Comparison of ENCODE assay signal across 17 cellular contexts in genomic region chr3:191066669-191067068, GRCh38.
DNase-seq lines count a peak whose midpoint lies in the region; ATAC-seq, FAIRE-seq and TF ChIP-seq lines count a peak whose summit lies in the region.
"Had no signal": no experiment of that assay in that cellular context is flagged by ENCODE, and none has a peak within 500 bp of the region (broad histone marks: within the 10 kb centered on the region; RNA-seq: fewer than 3 reads in every experiment).

No MANE protein-coding gene starts in this region.

- H3K4me3 ChIP-seq in astrocyte (ENCODE audit: insufficient read depth, low read depth, low read length), result no peak overlapping the region
- H3K4me3 ChIP-seq in keratinocyte (ENCODE audit: control insufficient read depth in 2 of 3, extremely low read depth in 1 of 3, insufficient read depth in 2 of 3, low read depth in 1 of 3, low read length in 3 of 3), result no peak overlapping the region
- no peak overlapping the region for H3K4me3 ChIP-seq in body of pancreas
- H3K4me3 ChIP-seq: cardiac muscle cell had no signal

- no peaks in the 10 kb centered on the region for H3K27me3 Mint-ChIP-seq in astrocyte (ENCODE audit: low read depth, unreplicated experiment)
- no peaks in the 10 kb centered on the region for H3K27me3 Mint-ChIP-seq in WTC11 (ENCODE audit: low read depth)
- H3K27me3 Mint-ChIP-seq: stimulated activated naive CD8-positive, alpha-beta T cell treated with anti-CD3 and anti-CD28 coated beads, Interleukin-15, Interleukin-2, amounts not matched to agents 100 ng/mL and 50 ng/mL, for 24 hours had no signal

- H3K36me3 Mint-ChIP-seq in astrocyte (ENCODE audit: low read depth, unreplicated experiment) (no peaks in the 10 kb centered on the region), WTC11 (no peaks in the 10 kb centered on the region)
- H3K36me3 Mint-ChIP-seq: CD14-positive monocyte had no signal

- TF ChIP-seq POLR2A in body of pancreas (IDR thresholded peaks at IDR 0.05), result no peak
- no peak for TF ChIP-seq POLR2A in GM18505 (IDR thresholded peaks at IDR 0.05; ENCODE audit: borderline replicate concordance, extremely low read depth, insufficient read depth, insufficient read length)

- no peak for TF ChIP-seq CTCF in astrocyte (IDR thresholded peaks at IDR 0.05; ENCODE audit: insufficient read depth, low read depth, low read length)
- no peak for TF ChIP-seq CTCF in keratinocyte (optimal IDR thresholded peaks at IDR 0.05 in 1 of 3, IDR thresholded peaks at IDR 0.05 in 1 of 3, conservative IDR thresholded peaks at IDR 0.05 in 1 of 3; ENCODE audit: extremely low read depth in 1 of 3, insufficient read depth in 2 of 3, low read length in 3 of 3)
- no peak for TF ChIP-seq CTCF in body of pancreas (IDR thresholded peaks at IDR 0.05)
- TF ChIP-seq CTCF in WTC11 (IDR thresholded peaks at IDR 0.05), result no peak

- H3K9me3 Mint-ChIP-seq in astrocyte (ENCODE audit: unreplicated experiment), result no peaks in the 10 kb centered on the region
- no peaks in the 10 kb centered on the region for H3K9me3 Mint-ChIP-seq in WTC11
- H3K9me3 Mint-ChIP-seq: nephron progenitor cell had no signal

- H4K20me1 ChIP-seq in astrocyte (ENCODE audit: insufficient read depth, low read length) (no peaks in the 10 kb centered on the region), keratinocyte (ENCODE audit: control insufficient read depth, extremely low read depth, insufficient read depth, low read length) (no peaks in the 10 kb centered on the region)

- peak; percentile 8 for DNase-seq in GM03348 (ENCODE audit: low spot score)
- DNase-seq in astrocyte (ENCODE audit: low read depth), result peak; percentile 69
- DNase-seq in keratinocyte (ENCODE audit: low read depth, low spot score), result peak; percentile 49
- DNase-seq in 8988T, result no peak
- DNase-seq in body of pancreas, result no peak
- no peak for DNase-seq in WTC11 (ENCODE audit: low spot score)
- DNase-seq: activated CD8-positive, alpha-beta T cell treated with anti-CD3 and anti-CD28 coated beads, Interleukin-2, amount 10 ng/mL, durations not matched to agents 7 days and 5 days; hippocampal formation; NCI-H146; NCI-H524 treated with DMSO at 0.1 percent for 48 hours; nephron progenitor cell; right cardiac atrium had no signal

- 38 to 53% methylated on average over 1 of the region's 1 CpG for WGBS in body of pancreas, 2 donors

- H3K9me3 ChIP-seq in astrocyte (ENCODE audit: insufficient read depth, low read depth, low read length), result no peaks in the 10 kb centered on the region
- no peaks in the 10 kb centered on the region for H3K9me3 ChIP-seq in keratinocyte (ENCODE audit: control insufficient read depth, low read depth, low read length)
- no peaks in the 10 kb centered on the region for H3K9me3 ChIP-seq in body of pancreas

- no peaks in the 10 kb centered on the region for H3K36me3 ChIP-seq in astrocyte (ENCODE audit: insufficient read depth, low read length)
- no peaks in the 10 kb centered on the region for H3K36me3 ChIP-seq in keratinocyte (ENCODE audit: control insufficient read depth in 2 of 2, extremely low read depth in 1 of 2, insufficient read depth in 2 of 2, low read length in 2 of 2)
- no peaks in the 10 kb centered on the region for H3K36me3 ChIP-seq in body of pancreas (replicated peaks in 1 of 2; ENCODE audit: insufficient read depth in 1 of 2, low read depth in 2 of 2)
- H3K36me3 ChIP-seq: cardiac muscle cell had no signal

- H3K27ac ChIP-seq in astrocyte (ENCODE audit: low read depth, low read length) (no peak overlapping the region), keratinocyte (ENCODE audit: control insufficient read depth, insufficient read depth, low read length) (peak overlapping the region; percentile 61), body of pancreas (no peak overlapping the region)
- H3K27ac ChIP-seq: cardiac muscle cell had no signal

- CTCF ChIA-PET in WTC11 (lab: Charles Lee), result no interaction called here

- FAIRE-seq in astrocyte (lab: Jason Lieb, UNC) (no peak), keratinocyte (lab: Jason Lieb, UNC) (peak; percentile 90)

- dilution Hi-C loops in keratinocyte (cut with MboI; ENCODE audit: extremely low pct_ligation_motif_present, low sequenced_read_pairs), result no loop called here

- H3K27me3 ChIP-seq in astrocyte (ENCODE audit: insufficient read depth, low read length), result no peaks in the 10 kb centered on the region
- H3K27me3 ChIP-seq in keratinocyte (ENCODE audit: control insufficient read depth, extremely low read depth, insufficient read depth, low read length), result no peaks in the 10 kb centered on the region
- no peaks in the 10 kb centered on the region for H3K27me3 ChIP-seq in body of pancreas
- H3K27me3 ChIP-seq: cardiac muscle cell had no signal

- ATAC-seq in HG03565 (IDR thresholded peaks at IDR 0.05; ENCODE audit: unreplicated experiment) (peak; percentile 35), body of pancreas (no peak), GM18505 (IDR thresholded peaks at IDR 0.05; ENCODE audit: unreplicated experiment) (no peak), WTC11 (no peak)
- ATAC-seq: activated CD8-positive, alpha-beta T cell treated with anti-CD3 and anti-CD28 coated beads, Interleukin-2, amount 10 ng/mL, durations not matched to agents 7 days and 5 days; right cardiac atrium had no signal

- peaks cover 28% of the 10 kb centered on the region for H3K4me1 Mint-ChIP-seq in astrocyte (ENCODE audit: low read depth, unreplicated experiment)
- H3K4me1 Mint-ChIP-seq in WTC11, result 0 out of 2 replicates have a peak, but pooled peaks cover 5% of the 10 kb centered on the region
- H3K4me1 Mint-ChIP-seq: CD14-positive monocyte, nephron progenitor cell had no signal

- no peak overlapping the region for H3K4me3 Mint-ChIP-seq in astrocyte (ENCODE audit: unreplicated experiment)
- no peak overlapping the region for H3K4me3 Mint-ChIP-seq in WTC11
- H3K4me3 Mint-ChIP-seq: activated CD8-positive, alpha-beta T cell treated with anti-CD3 and anti-CD28 coated beads, Interleukin-2, amount 10 ng/mL, durations not matched to agents 7 days and 5 days; CD14-positive monocyte; nephron progenitor cell; stimulated activated naive CD8-positive, alpha-beta T cell treated with anti-CD3 and anti-CD28 coated beads, Interleukin-15, Interleukin-2, amounts not matched to agents 100 ng/mL and 50 ng/mL, for 24 hours had no signal

- H3K79me2 ChIP-seq in astrocyte (ENCODE audit: insufficient read depth, low read length), result no peaks in the 10 kb centered on the region
- no peaks in the 10 kb centered on the region for H3K79me2 ChIP-seq in keratinocyte (ENCODE audit: control insufficient read depth, insufficient read depth, low read length)

- POLR2A ChIA-PET in WTC11 (lab: Charles Lee), result no interaction called here

- H3K9ac ChIP-seq in astrocyte (ENCODE audit: low read length), result no peak overlapping the region
- H3K9ac ChIP-seq in keratinocyte (ENCODE audit: control insufficient read depth, extremely low read depth, insufficient read depth, low read length), result no peak overlapping the region

- peaks cover 18% of the 10 kb centered on the region for H3K4me1 ChIP-seq in astrocyte (ENCODE audit: insufficient read depth, low read length)
- peaks cover 38% of the 10 kb centered on the region for H3K4me1 ChIP-seq in keratinocyte (ENCODE audit: control insufficient read depth, extremely low read depth, insufficient read depth, low read length)
- no peaks in the 10 kb centered on the region for H3K4me1 ChIP-seq in body of pancreas

- H3K27ac Mint-ChIP-seq in astrocyte (ENCODE audit: unreplicated experiment) (no peak overlapping the region), WTC11 (no peak overlapping the region)
- H3K27ac Mint-ChIP-seq: activated CD8-positive, alpha-beta T cell treated with anti-CD3 and anti-CD28 coated beads, Interleukin-2, amount 10 ng/mL, durations not matched to agents 7 days and 5 days; CD14-positive monocyte; nephron progenitor cell; stimulated activated naive CD8-positive, alpha-beta T cell treated with anti-CD3 and anti-CD28 coated beads, Interleukin-15, Interleukin-2, amounts not matched to agents 100 ng/mL and 50 ng/mL, for 24 hours had no signal

- peak overlapping the region; percentile 16 for H3K4me2 ChIP-seq in astrocyte (ENCODE audit: low read length)
- no peak overlapping the region for H3K4me2 ChIP-seq in keratinocyte (ENCODE audit: control insufficient read depth, extremely low read depth, insufficient read depth, low read depth, low read length)

- no peaks in the 10 kb centered on the region for H3K9me1 ChIP-seq in keratinocyte (ENCODE audit: control insufficient read depth, extremely low read depth, insufficient read depth, low read length)

- intact Hi-C loops in body of pancreas (cut with DNase I), result no loop called here

- H2AFZ ChIP-seq in astrocyte (ENCODE audit: low read depth, low read length), result no peak overlapping the region
- H2AFZ ChIP-seq in keratinocyte (ENCODE audit: control insufficient read depth, low read length), result no peak overlapping the region

TF ChIP-seq in WTC11, 78 proteins besides CTCF, POLR2A, EP300 and RAD21 (continues in another document):
- TF ChIP-seq E2F5 (CRISPR knock-in tag; IDR thresholded peaks at IDR 0.05) (no peak), HMGXB4 (CRISPR knock-in tag; IDR thresholded peaks at IDR 0.05) (no peak), OVOL2 (CRISPR knock-in tag; IDR thresholded peaks at IDR 0.05; ENCODE audit: borderline replicate concordance) (no peak), HMGA2 (CRISPR knock-in tag; IDR thresholded peaks at IDR 0.05) (no peak), ZNF121 (CRISPR knock-in tag; IDR thresholded peaks at IDR 0.05) (no peak)

Comparison
In these comparisons a context has a peak if more than half of its experiments do, and no peak if none do; other contexts are left out.
1. DNase-seq: peak in GM03348 (single experiment), astrocyte (single experiment) and keratinocyte (single experiment); none in 8988T (single experiment), body of pancreas (0 of 4) and WTC11 (single experiment).